In genomic region chr1:54460861-54461382, GRCh38 we compare ENCODE assay signal across 22 cellular contexts. TPM values are rescaled to one million over a fixed set of nuclear protein-coding genes. Genes with fewer than 3 reads are reported as not detected.
DNase-seq lines count a peak whose midpoint lies in the region; ATAC-seq and TF ChIP-seq lines count a peak whose summit lies in the region.
"Had no signal": no experiment of that assay in that cellular context is flagged by ENCODE, and none has a peak within 500 bp of the region (broad histone marks: within the 10 kb centered on the region; RNA-seq: fewer than 3 reads in every experiment).

No MANE protein-coding gene starts in this region.

- peaks cover 30% of the 10 kb centered on the region for H3K4me1 Mint-ChIP-seq in activated CD4-positive, alpha-beta T cell treated with anti-CD3 and anti-CD28 coated beads, Interleukin-2, amount 10 ng/mL, durations not matched to agents 24 days and 14 days
- H3K4me1 Mint-ChIP-seq in chondrocyte (ENCODE audit: low read depth): peaks cover 5% of the 10 kb centered on the region
- H3K4me1 Mint-ChIP-seq in nephron: peaks cover 74% of the 10 kb centered on the region

- no peak overlapping the region for H3K9ac ChIP-seq in PC-3 (ENCODE audit: low read length)

- intact Hi-C loops in activated CD4-positive, alpha-beta T cell treated with anti-CD3 and anti-CD28 coated beads, Interleukin-2, amount 10 ng/mL, durations not matched to agents 24 days and 14 days (cut with micrococcal nuclease): no loop called here
- intact Hi-C loops in PC-3 (cut with micrococcal nuclease): no loop called here

- H3K27ac ChIP-seq in HEK293 (ENCODE audit: extremely low read depth, low read depth, low read length) (no peak overlapping the region; the same call in 1 of the 2 replicates), PC-3 (ENCODE audit: low read length) (no peak overlapping the region)
- H3K27ac ChIP-seq: adrenal gland, breast epithelium, HL-60, uterus had no signal

- H3F3A ChIP-seq in PC-3 (ENCODE audit: low read length, unreplicated experiment): no peaks in the 10 kb centered on the region

- BruUV-seq in PC-3 (replicated peaks; lab: Mats Ljungman, UMichigan): no TSS peak

- H3K27ac Mint-ChIP-seq in activated CD4-positive, alpha-beta T cell treated with anti-CD3 and anti-CD28 coated beads, Interleukin-2, amount 10 ng/mL, durations not matched to agents 24 days and 14 days: peak overlapping the region; percentile 13
- no peak overlapping the region for H3K27ac Mint-ChIP-seq in chondrocyte (ENCODE audit: unreplicated experiment)
- H3K27ac Mint-ChIP-seq in nephron: peak overlapping the region; percentile 94 to 98 (median 97)
- H3K27ac Mint-ChIP-seq: HFFc6 had no signal

- POLR2A ChIA-PET in HEK293 (lab: Yijun Ruan, JAX): no interaction called here
- POLR2A ChIA-PET in PC-3 (lab: Charles Lee; ENCODE audit: unreplicated experiment): no interaction called here

- H3K36me3 ChIP-seq in HEK293 (ENCODE audit: control insufficient read depth in 2 of 2, insufficient read depth in 1 of 2, low read length in 2 of 2) (no peaks in the 10 kb centered on the region), PC-3 (ENCODE audit: low read depth, low read length) (no peaks in the 10 kb centered on the region)
- H3K36me3 ChIP-seq: adrenal gland, BE2C, breast epithelium, uterus had no signal

- H4K20me1 ChIP-seq in PC-3 (ENCODE audit: low read length): no peaks in the 10 kb centered on the region

- H3K4me3 ChIP-seq in HEK293 (ENCODE audit: low read depth, low read length): no peak overlapping the region
- no peak overlapping the region for H3K4me3 ChIP-seq in PC-3 (ENCODE audit: low read length)
- H3K4me3 ChIP-seq: adrenal gland, breast epithelium, uterus had no signal

- H3K9me2 ChIP-seq in PC-3 (replicated peaks; ENCODE audit: low read length): no peaks in the 10 kb centered on the region

- no peak overlapping the region for H3K4me3 Mint-ChIP-seq in activated CD4-positive, alpha-beta T cell treated with anti-CD3 and anti-CD28 coated beads, Interleukin-2, amount 10 ng/mL, durations not matched to agents 24 days and 14 days
- H3K4me3 Mint-ChIP-seq in chondrocyte (ENCODE audit: unreplicated experiment) (no peak overlapping the region), nephron (peak overlapping the region in 1 of 3 experiments; percentile 41)
- H3K4me3 Mint-ChIP-seq: HFFc6, IgD-negative memory B cell had no signal

- H3K9me3 ChIP-seq in HEK293 (ENCODE audit: control insufficient read depth, insufficient read depth, low read depth, low read length) (no peaks in the 10 kb centered on the region), PC-3 (ENCODE audit: low read length) (no peaks in the 10 kb centered on the region)
- H3K9me3 ChIP-seq: adrenal gland, BE2C, breast epithelium, uterus had no signal

- peaks cover 4% of the 10 kb centered on the region for H3K27me3 Mint-ChIP-seq in activated CD4-positive, alpha-beta T cell treated with anti-CD3 and anti-CD28 coated beads, Interleukin-2, amount 10 ng/mL, durations not matched to agents 24 days and 14 days
- H3K27me3 Mint-ChIP-seq in chondrocyte (ENCODE audit: low read depth) (no peaks in the 10 kb centered on the region), nephron (ENCODE audit: low read depth) (peaks cover 3% of the 10 kb centered on the region)

- no peaks in the 10 kb centered on the region for H3K79me2 ChIP-seq in PC-3 (ENCODE audit: low read length)

- no peak overlapping the region for H2AFZ ChIP-seq in PC-3 (ENCODE audit: low read length)

- no peak for ATAC-seq in PC-3
- ATAC-seq: right cardiac atrium had no signal

- no peak for DNase-seq in activated CD4-positive, alpha-beta T cell treated with anti-CD3 and anti-CD28 coated beads, Interleukin-2, amount 10 ng/mL, durations not matched to agents 24 days and 14 days
- DNase-seq in activated CD4-positive, alpha-beta T cell treated with anti-CD3 and anti-CD28 coated beads, Interleukin-2, amount 50 U/mL, for 48 hours: no peak
- DNase-seq in chondrocyte (ENCODE audit: low spot score): peak; percentile 49
- no peak for DNase-seq in PC-3
- no peak for DNase-seq in activated CD4-positive, CD25-positive, alpha-beta regulatory T cell treated with anti-CD3 and anti-CD28 coated beads, Interleukin-2, amount 50 U/mL, for 72 hours
- DNase-seq in nucleus accumbens (lab: John Stamatoyannopoulos, UW): no peak
- DNase-seq: activated T-cell treated with anti-CD3 and anti-CD28 coated beads, Interleukin-2, amount 50 U/mL, for 48 hours; BE2C; HFFc6; NCI-H1694 treated with DMSO at 0.1 percent for 48 hours; NCI-H226; NCI-H774; OCI-M1; right cardiac atrium; SHP77 treated with DMSO at 0.1 percent for 48 hours; uterus had no signal

- no peaks in the 10 kb centered on the region for H3K36me3 Mint-ChIP-seq in activated CD4-positive, alpha-beta T cell treated with anti-CD3 and anti-CD28 coated beads, Interleukin-2, amount 10 ng/mL, durations not matched to agents 24 days and 14 days (ENCODE audit: low read depth)
- no peaks in the 10 kb centered on the region for H3K36me3 Mint-ChIP-seq in chondrocyte (ENCODE audit: low read depth)
- H3K36me3 Mint-ChIP-seq in nephron (ENCODE audit: low read depth): no peaks in the 10 kb centered on the region
- H3K36me3 Mint-ChIP-seq: IgD-negative memory B cell had no signal

- peaks cover 3% of the 10 kb centered on the region for H3K9me3 Mint-ChIP-seq in activated CD4-positive, alpha-beta T cell treated with anti-CD3 and anti-CD28 coated beads, Interleukin-2, amount 10 ng/mL, durations not matched to agents 24 days and 14 days
- H3K9me3 Mint-ChIP-seq in chondrocyte (ENCODE audit: low read depth): no peaks in the 10 kb centered on the region
- no peaks in the 10 kb centered on the region for H3K9me3 Mint-ChIP-seq in nephron
- H3K9me3 Mint-ChIP-seq: HFFc6 had no signal

- H3K4me1 ChIP-seq in HEK293 (ENCODE audit: control insufficient read depth, insufficient read depth, low read length) (peaks cover 7% of the 10 kb centered on the region), PC-3 (ENCODE audit: insufficient read depth, low read length) (no peaks in the 10 kb centered on the region)
- H3K4me1 ChIP-seq: breast epithelium had no signal

- CTCF ChIA-PET in HEK293 (lab: Yijun Ruan, JAX): interaction anchor here (0.5 to 0.7 kb wide), 2 partner anchors 484 to 1686 kb away, joined by 3 read pairs; no protein-coding TSS in a partner anchor
- CTCF ChIA-PET in PC-3 (lab: Charles Lee): no interaction called here

- H3K4me2 ChIP-seq in PC-3 (ENCODE audit: low read length): no peak overlapping the region

- H3K27me3 ChIP-seq in PC-3 (ENCODE audit: low read length): no peaks in the 10 kb centered on the region
- H3K27me3 ChIP-seq: adrenal gland, BE2C, breast epithelium, uterus had no signal

- TF ChIP-seq CTCF in HEK293 (tag by site-specific recombination; IDR thresholded peaks at IDR 0.05) (no peak), chondrocyte (IDR thresholded peaks at IDR 0.05) (no peak), nephron (IDR thresholded peaks at IDR 0.05; ENCODE audit: unreplicated experiment in 3 of 3) (no peak), PC-3 (conservative IDR thresholded peaks at IDR 0.05; ENCODE audit: low read depth, low read length) (no peak)

TF ChIP-seq in HEK293, 187 proteins besides CTCF, POLR2A, EP300 and RAD21:
- 0 out of 2 replicates have a peak, but pooled peaks have one; percentile 4 for TF ChIP-seq ZNF423 (tag by site-specific recombination; IDR thresholded peaks at IDR 0.05)
- TF ChIP-seq ZNF639 (tag by site-specific recombination; IDR thresholded peaks at IDR 0.05): no peak
- TF ChIP-seq ZIC2 (tag by site-specific recombination; IDR thresholded peaks at IDR 0.05): peak; percentile 68
- TF ChIP-seq, protein P1, sequence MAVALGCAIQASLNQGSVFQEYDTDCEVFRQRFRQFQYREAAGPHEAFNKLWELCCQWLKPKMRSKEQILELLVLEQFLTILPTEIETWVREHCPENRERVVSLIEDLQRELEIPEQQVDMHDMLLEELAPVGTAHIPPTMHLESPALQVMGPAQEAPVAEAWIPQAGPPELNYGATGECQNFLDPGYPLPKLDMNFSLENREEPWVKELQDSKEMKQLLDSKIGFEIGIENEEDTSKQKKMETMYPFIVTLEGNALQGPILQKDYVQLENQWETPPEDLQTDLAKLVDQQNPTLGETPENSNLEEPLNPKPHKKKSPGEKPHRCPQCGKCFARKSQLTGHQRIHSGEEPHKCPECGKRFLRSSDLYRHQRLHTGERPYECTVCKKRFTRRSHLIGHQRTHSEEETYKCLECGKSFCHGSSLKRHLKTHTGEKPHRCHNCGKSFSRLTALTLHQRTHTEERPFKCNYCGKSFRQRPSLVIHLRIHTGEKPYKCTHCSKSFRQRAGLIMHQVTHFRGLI (tag by site-specific recombination; IDR thresholded peaks at IDR 0.05): no peak
- no peak for TF ChIP-seq ZNF16 (tag by site-specific recombination; IDR thresholded peaks at IDR 0.05; ENCODE audit: low read depth)
TF ChIP-seq in HEK293: peak in this region for 2.

RNA-seq across cellular contexts. Expression of gene SSBP3, which starts 54.7 kb away (rescaled TPM):
- 84.1 and 87.9 TPM in 2 replicates for total RNA-seq in activated CD4-positive, alpha-beta T cell treated with anti-CD3 and anti-CD28 coated beads, Interleukin-2, amount 10 ng/mL, durations not matched to agents 24 days and 14 days
- total RNA-seq in chondrocyte (22.0 to 41.2 TPM (median 26.2 TPM) in 3 replicates), PC-3 (2014; rRNA removed) (13.0 and 15.0 TPM in 2 replicates)
